Comparison of ENCODE assay signal across 10 cellular contexts in the genomic region with DNA sequence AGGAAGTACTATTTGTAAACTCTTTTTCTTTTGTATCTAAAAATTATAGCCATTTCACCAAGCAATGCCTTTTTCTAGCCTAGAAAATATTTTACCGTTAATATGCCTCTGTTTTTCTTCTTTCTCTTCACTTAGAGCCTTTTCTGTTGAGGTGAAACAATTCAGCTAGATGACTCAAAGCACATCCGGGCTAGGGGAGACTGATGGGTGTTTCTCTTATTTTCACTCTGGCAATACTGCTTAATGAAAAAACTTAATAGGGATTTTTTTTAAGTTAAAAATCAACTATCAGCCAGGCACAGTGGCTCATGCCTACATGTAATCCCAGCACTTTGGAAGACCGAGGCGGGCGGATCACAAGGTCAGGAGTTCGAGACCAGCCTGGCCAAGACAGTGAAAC.
DNase-seq lines count a peak whose midpoint lies in the region; ATAC-seq and TF ChIP-seq lines count a peak whose summit lies in the region.
"Had no signal": no experiment of that assay in that cellular context is flagged by ENCODE, and none has a peak within 500 bp of the region (broad histone marks: within the 10 kb centered on the region; RNA-seq: fewer than 3 reads in every experiment).

No MANE protein-coding gene starts in this region.

- no peaks in the 10 kb centered on the region for H3K9me3 Mint-ChIP-seq in activated CD8-positive, alpha-beta T cell treated with anti-CD3 and anti-CD28 coated beads, Interleukin-2, amount 10 ng/mL, durations not matched to agents 7 days and 5 days (ENCODE audit: insufficient read depth)

- in situ Hi-C loops in mammary epithelial cell (cut with MboI; ENCODE audit: low sequenced_read_pairs in 2 of 2) = no loop called here

- H3K4me3 ChIP-seq in lower lobe of right lung = peak overlapping the region; percentile 49
- no peak overlapping the region for H3K4me3 ChIP-seq in mammary epithelial cell (replicated peaks in 1 of 3; ENCODE audit: insufficient read depth in 1 of 3, low read depth in 2 of 3, low read length in 3 of 3)

- H3K36me3 Mint-ChIP-seq in activated CD8-positive, alpha-beta T cell treated with anti-CD3 and anti-CD28 coated beads, Interleukin-2, amount 10 ng/mL, durations not matched to agents 7 days and 5 days (ENCODE audit: low read depth) = peaks cover 30% of the 10 kb centered on the region

- peak overlapping the region; percentile 96 for H3K4me3 Mint-ChIP-seq in activated CD8-positive, alpha-beta T cell treated with anti-CD3 and anti-CD28 coated beads, Interleukin-2, amount 10 ng/mL, durations not matched to agents 7 days and 5 days

- CTCF ChIA-PET in activated CD8-positive, alpha-beta T cell treated with anti-CD3 and anti-CD28 coated beads, Interleukin-2, amount 10 ng/mL, durations not matched to agents 7 days and 5 days (lab: Charles Lee) = interaction anchor here (0.6 to 7.3 kb wide), 9 partner anchors 9 to 183 kb away, joined by 3 to 48 read pairs (median 7); no protein-coding TSS in a partner anchor
- CTCF ChIA-PET in mammary epithelial cell (lab: Charles Lee; ENCODE audit: low non-redundant PET) = no interaction called here

- H3K27ac ChIP-seq in lower lobe of right lung (peak overlapping the region; percentile 70), mammary epithelial cell (ENCODE audit: insufficient read depth, low read depth, low read length) (no peak overlapping the region)

- intact Hi-C loops in lower lobe of right lung (cut with DNase I) = no loop called here
- intact Hi-C loops in mammary epithelial cell (cut with micrococcal nuclease) = no loop called here

- no peak overlapping the region for H3K4me2 ChIP-seq in mammary epithelial cell (ENCODE audit: insufficient read depth, low read depth, low read length)

- H3K4me1 ChIP-seq in lower lobe of right lung = peaks cover 21% of the 10 kb centered on the region
- H3K4me1 ChIP-seq in mammary epithelial cell (ENCODE audit: insufficient read depth, low read length) = no peaks in the 10 kb centered on the region

- H3K4me1 Mint-ChIP-seq in activated CD8-positive, alpha-beta T cell treated with anti-CD3 and anti-CD28 coated beads, Interleukin-2, amount 10 ng/mL, durations not matched to agents 7 days and 5 days (ENCODE audit: low read depth) = peaks cover 33% of the 10 kb centered on the region

- no peaks in the 10 kb centered on the region for H4K20me1 ChIP-seq in mammary epithelial cell (ENCODE audit: insufficient read depth, low read length)

- H3K27me3 ChIP-seq in lower lobe of right lung (ENCODE audit: low read depth) (no peaks in the 10 kb centered on the region), mammary epithelial cell (ENCODE audit: insufficient read depth, low read length) (no peaks in the 10 kb centered on the region)

- TF ChIP-seq CTCF in lower lobe of right lung (IDR thresholded peaks at IDR 0.05) = no peak
- no peak for TF ChIP-seq CTCF in mammary epithelial cell (conservative IDR thresholded peaks at IDR 0.05 in 1 of 2, IDR thresholded peaks at IDR 0.05 in 1 of 2; ENCODE audit: extremely low read depth in 1 of 2, insufficient read depth in 1 of 2, low read depth in 1 of 2, low read length in 2 of 2)

- WGBS in mammary epithelial cell (ENCODE audit: low coverage, missing lambda C conversion rate) = 100% methylated on average over 3 of the region's 6 CpGs

- H3K27ac Mint-ChIP-seq in activated CD8-positive, alpha-beta T cell treated with anti-CD3 and anti-CD28 coated beads, Interleukin-2, amount 10 ng/mL, durations not matched to agents 7 days and 5 days = peak overlapping the region; percentile 97

- H3K9ac ChIP-seq in mammary epithelial cell (ENCODE audit: insufficient read depth, low read length) = no peak overlapping the region

- no peak overlapping the region for H2AFZ ChIP-seq in mammary epithelial cell (ENCODE audit: low read depth, low read length)

- dilution Hi-C loops in mammary epithelial cell (cut with HindIII; ENCODE audit: low sequenced_read_pairs) = no loop called here

- peaks cover 36% of the 10 kb centered on the region for H3K79me2 ChIP-seq in mammary epithelial cell (ENCODE audit: insufficient read depth, low read length)

- H3K9me3 ChIP-seq in lower lobe of right lung (no peaks in the 10 kb centered on the region), mammary epithelial cell (replicated peaks; ENCODE audit: insufficient read depth, low read length) (no peaks in the 10 kb centered on the region)

- peaks cover 18% of the 10 kb centered on the region for H3K36me3 ChIP-seq in lower lobe of right lung
- no peaks in the 10 kb centered on the region for H3K36me3 ChIP-seq in mammary epithelial cell (ENCODE audit: insufficient read depth, low read length)

- DNase-seq in CD1c-positive myeloid dendritic cell (ENCODE audit: extremely low spot score) (peak; percentile 42), lower lobe of right lung (no peak), T1000 (lab: John Stamatoyannopoulos, UW) (no peak), OCI-M2 (lab: John Stamatoyannopoulos, UW; ENCODE audit: unreplicated experiment) (no peak), mammary epithelial cell (no peak), HPDE6-E6E7 (ENCODE audit: extremely low spot score) (no peak)
- DNase-seq in activated CD8-positive, alpha-beta T cell treated with anti-CD3 and anti-CD28 coated beads, Interleukin-2, amount 10 ng/mL, durations not matched to agents 7 days and 5 days = peak; percentile 56
- DNase-seq: caudate nucleus had no signal

- ATAC-seq in HG03432 (IDR thresholded peaks at IDR 0.05; ENCODE audit: unreplicated experiment) (peak; percentile 36), lower lobe of right lung (peak in 1 of 2 donors; percentile 37)
- ATAC-seq in activated CD8-positive, alpha-beta T cell treated with anti-CD3 and anti-CD28 coated beads, Interleukin-2, amount 10 ng/mL, durations not matched to agents 7 days and 5 days = peak; percentile 54
- ATAC-seq: SK-N-SH treated with all-trans-retinoic acid at 6 μM for 48 hours had no signal

- POLR2A ChIA-PET in activated CD8-positive, alpha-beta T cell treated with anti-CD3 and anti-CD28 coated beads, Interleukin-2, amount 10 ng/mL, durations not matched to agents 7 days and 5 days (lab: Charles Lee) = interaction anchor here (0.6 to 1.4 kb wide), 6 partner anchors 14 to 420 kb away, joined by 3 to 4 read pairs (median 4); partner anchors contain the start of genes MRTFA and TNRC6B

- H3K27me3 Mint-ChIP-seq in activated CD8-positive, alpha-beta T cell treated with anti-CD3 and anti-CD28 coated beads, Interleukin-2, amount 10 ng/mL, durations not matched to agents 7 days and 5 days (ENCODE audit: low read depth) = no peaks in the 10 kb centered on the region

- no TSS peak for BruUV-seq in mammary epithelial cell (replicated peaks; lab: Mats Ljungman, UMichigan)

Comparison
In these comparisons a context has a peak if more than half of its experiments do, and no peak if none do; other contexts are left out.
1. DNase-seq: peak in CD1c-positive myeloid dendritic cell (single experiment) and activated CD8-positive, alpha-beta T cell treated with anti-CD3 and anti-CD28 coated beads, Interleukin-2, amount 10 ng/mL, durations not matched to agents 7 days and 5 days (single experiment); none in lower lobe of right lung (single experiment), T1000 (single experiment), OCI-M2 (single experiment), mammary epithelial cell (single experiment) and HPDE6-E6E7 (single experiment).